Comparison of ENCODE assay signal across 1 cellular context in genomic region chr16:57231821-57232350, GRCh38.
TF ChIP-seq lines count a peak whose summit lies in the region.

No MANE protein-coding gene starts in this region.

TF ChIP-seq in IMR-90, 13 proteins besides CTCF, POLR2A, EP300 and RAD21:
- no peak for TF ChIP-seq RCOR1 (IDR thresholded peaks at IDR 0.05; ENCODE audit: insufficient replicate concordance, low read length)
- TF ChIP-seq MXI1 (IDR thresholded peaks at IDR 0.05; ENCODE audit: borderline replicate concordance, low read depth, low read length), result no peak
- TF ChIP-seq, protein P1, sequence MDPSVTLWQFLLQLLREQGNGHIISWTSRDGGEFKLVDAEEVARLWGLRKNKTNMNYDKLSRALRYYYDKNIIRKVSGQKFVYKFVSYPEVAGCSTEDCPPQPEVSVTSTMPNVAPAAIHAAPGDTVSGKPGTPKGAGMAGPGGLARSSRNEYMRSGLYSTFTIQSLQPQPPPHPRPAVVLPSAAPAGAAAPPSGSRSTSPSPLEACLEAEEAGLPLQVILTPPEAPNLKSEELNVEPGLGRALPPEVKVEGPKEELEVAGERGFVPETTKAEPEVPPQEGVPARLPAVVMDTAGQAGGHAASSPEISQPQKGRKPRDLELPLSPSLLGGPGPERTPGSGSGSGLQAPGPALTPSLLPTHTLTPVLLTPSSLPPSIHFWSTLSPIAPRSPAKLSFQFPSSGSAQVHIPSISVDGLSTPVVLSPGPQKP (IDR thresholded peaks at IDR 0.05; ENCODE audit: borderline replicate concordance, low read depth, low read length), result no peak
- TF ChIP-seq CHD1 (IDR thresholded peaks at IDR 0.05; ENCODE audit: low read depth, low read length), result no peak
- TF ChIP-seq NFE2L2 (IDR thresholded peaks at IDR 0.05; ENCODE audit: low read depth, low read length), result no peak
- TF ChIP-seq MAFK (IDR thresholded peaks at IDR 0.05; ENCODE audit: low read depth, low read length), result no peak
- no peak for TF ChIP-seq CEBPB (IDR thresholded peaks at IDR 0.05; ENCODE audit: low read depth, low read length)
- TF ChIP-seq BHLHE40 (IDR thresholded peaks at IDR 0.05; ENCODE audit: low read depth, low read length), result no peak
- TF ChIP-seq, protein P2, sequence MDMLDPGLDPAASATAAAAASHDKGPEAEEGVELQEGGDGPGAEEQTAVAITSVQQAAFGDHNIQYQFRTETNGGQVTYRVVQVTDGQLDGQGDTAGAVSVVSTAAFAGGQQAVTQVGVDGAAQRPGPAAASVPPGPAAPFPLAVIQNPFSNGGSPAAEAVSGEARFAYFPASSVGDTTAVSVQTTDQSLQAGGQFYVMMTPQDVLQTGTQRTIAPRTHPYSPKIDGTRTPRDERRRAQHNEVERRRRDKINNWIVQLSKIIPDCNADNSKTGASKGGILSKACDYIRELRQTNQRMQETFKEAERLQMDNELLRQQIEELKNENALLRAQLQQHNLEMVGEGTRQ (IDR thresholded peaks at IDR 0.05; ENCODE audit: low read depth, low read length), result no peak
- TF ChIP-seq MAZ (IDR thresholded peaks at IDR 0.05; ENCODE audit: borderline replicate concordance, low read depth, low read length), result no peak
- no peak for TF ChIP-seq FOS (IDR thresholded peaks at IDR 0.05; ENCODE audit: low read depth, low read length)
- no peak for TF ChIP-seq RFX5 (IDR thresholded peaks at IDR 0.05; ENCODE audit: low read depth, low read length)
- TF ChIP-seq SMC3 (IDR thresholded peaks at IDR 0.05; ENCODE audit: low read depth, low read length), result no peak
